ENCODE assay signal across 1 cellular context in the genomic region with DNA sequence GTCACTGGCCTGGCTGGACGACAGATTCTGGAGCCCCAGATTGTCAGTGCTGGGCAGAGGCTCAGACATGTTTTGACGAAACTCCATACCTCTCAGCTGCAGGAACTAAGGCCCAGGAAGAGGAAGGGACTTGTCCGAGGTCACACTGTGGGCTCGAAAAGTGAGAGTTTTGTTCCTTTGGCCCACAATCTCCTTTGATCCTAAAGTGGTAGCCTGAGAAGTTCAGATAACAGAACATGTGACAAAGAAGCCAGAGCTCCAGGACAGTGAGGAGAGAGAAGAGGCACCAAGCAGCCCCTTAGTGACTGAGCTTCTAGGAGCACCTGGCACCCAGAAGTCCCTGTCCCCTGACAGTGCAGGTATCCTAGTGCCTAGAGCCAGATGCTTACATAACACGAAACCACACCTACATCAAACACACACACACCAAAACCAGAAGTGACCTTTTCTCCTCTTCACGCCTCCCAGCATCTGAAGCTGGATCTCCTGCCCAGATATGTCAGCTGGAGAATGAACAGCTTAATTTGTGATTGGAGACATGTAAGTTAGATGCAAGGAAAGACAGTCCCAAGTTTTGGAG.
TF ChIP-seq lines count a peak whose summit lies in the region.

No MANE protein-coding gene starts in this region.

TF ChIP-seq in GM23338, 12 proteins besides CTCF, POLR2A, EP300 and RAD21 (continued from another document):
- TF ChIP-seq, protein P1, sequence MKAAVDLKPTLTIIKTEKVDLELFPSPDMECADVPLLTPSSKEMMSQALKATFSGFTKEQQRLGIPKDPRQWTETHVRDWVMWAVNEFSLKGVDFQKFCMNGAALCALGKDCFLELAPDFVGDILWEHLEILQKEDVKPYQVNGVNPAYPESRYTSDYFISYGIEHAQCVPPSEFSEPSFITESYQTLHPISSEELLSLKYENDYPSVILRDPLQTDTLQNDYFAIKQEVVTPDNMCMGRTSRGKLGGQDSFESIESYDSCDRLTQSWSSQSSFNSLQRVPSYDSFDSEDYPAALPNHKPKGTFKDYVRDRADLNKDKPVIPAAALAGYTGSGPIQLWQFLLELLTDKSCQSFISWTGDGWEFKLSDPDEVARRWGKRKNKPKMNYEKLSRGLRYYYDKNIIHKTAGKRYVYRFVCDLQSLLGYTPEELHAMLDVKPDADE (IDR thresholded peaks at IDR 0.05), result no peak
- no peak for TF ChIP-seq CREB1 (CRISPR knock-in tag; IDR thresholded peaks at IDR 0.05; ENCODE audit: low read depth)
- TF ChIP-seq EZH2 (IDR thresholded peaks at IDR 0.05; ENCODE audit: low read depth, unreplicated experiment), result no peak
- TF ChIP-seq POLR2AphosphoS5 (IDR thresholded peaks at IDR 0.05; ENCODE audit: low read depth), result no peak
- TF ChIP-seq JUNB (IDR thresholded peaks at IDR 0.05; ENCODE audit: unreplicated experiment), result no peak
